ENCODE assay signal across 8 cellular contexts in the genomic region with DNA sequence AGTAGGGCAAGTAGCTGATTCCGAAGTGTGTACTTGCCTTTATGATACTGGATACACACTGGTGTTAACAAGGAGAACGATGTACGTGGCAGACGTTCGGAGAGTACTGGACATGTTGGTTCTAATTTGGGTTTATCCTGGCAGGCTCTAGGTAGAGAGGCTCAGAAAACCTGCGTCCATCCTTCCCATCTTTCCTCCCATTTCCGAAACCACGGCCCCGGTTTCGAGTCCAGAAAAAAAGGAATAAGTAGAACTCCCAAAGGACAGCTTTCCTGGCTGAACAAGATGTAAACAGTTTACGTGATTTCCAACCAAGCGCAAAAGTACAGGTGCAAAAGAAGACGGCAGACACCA. TPM values are rescaled to one million over a fixed set of nuclear protein-coding genes. Genes with fewer than 3 reads are reported as not detected.
DNase-seq lines count a peak whose midpoint lies in the region; ATAC-seq and TF ChIP-seq lines count a peak whose summit lies in the region.

No MANE protein-coding gene starts in this region.

- H3K36me3 ChIP-seq in HEK293 (ENCODE audit: control insufficient read depth in 2 of 2, insufficient read depth in 1 of 2, low read length in 2 of 2) (no peaks in the 10 kb centered on the region), OCI-LY1 (ENCODE audit: insufficient read depth, low read length) (no peaks in the 10 kb centered on the region), neuronal stem cell (replicated peaks in 1 of 2; ENCODE audit: control insufficient read depth in 2 of 2, insufficient read depth in 2 of 2, low read length in 2 of 2) (no peaks in the 10 kb centered on the region)

- H2AFZ ChIP-seq in OCI-LY1 (ENCODE audit: low read length) (peak overlapping the region; percentile 77), neuronal stem cell (ENCODE audit: low read length) (peak overlapping the region; percentile 90)

- TF ChIP-seq CTCF in HEK293 (tag by site-specific recombination; IDR thresholded peaks at IDR 0.05) (no peak), OCI-LY1 (IDR thresholded peaks at IDR 0.05; ENCODE audit: low read length) (no peak)

- no peak overlapping the region for H3K18ac ChIP-seq in neuronal stem cell (ENCODE audit: low read length)

- no peak overlapping the region for H3K4ac ChIP-seq in neuronal stem cell (ENCODE audit: low read length)

- no peak overlapping the region for H2BK120ac ChIP-seq in neuronal stem cell (ENCODE audit: low read depth, low read length)

- H2BK5ac ChIP-seq in neuronal stem cell (ENCODE audit: low read length): no peak overlapping the region

- H4K91ac ChIP-seq in neuronal stem cell (ENCODE audit: low read depth, low read length, poor library complexity): no peak overlapping the region

- H3K9me3 ChIP-seq in HEK293 (ENCODE audit: control insufficient read depth, insufficient read depth, low read depth, low read length): no peaks in the 10 kb centered on the region
- H3K9me3 ChIP-seq in OCI-LY1 (ENCODE audit: low read length): no peaks in the 10 kb centered on the region
- no peaks in the 10 kb centered on the region for H3K9me3 ChIP-seq in neuronal stem cell (replicated peaks in 1 of 2; ENCODE audit: control insufficient read depth in 2 of 2, insufficient read depth in 1 of 2, low read depth in 1 of 2, low read length in 2 of 2)

- no peaks in the 10 kb centered on the region for H4K20me1 ChIP-seq in OCI-LY1 (ENCODE audit: insufficient read depth, low read length)

- no peak overlapping the region for H2AK5ac ChIP-seq in neuronal stem cell (ENCODE audit: low read depth, low read length)

- H3K23ac ChIP-seq in neuronal stem cell (ENCODE audit: low read depth, low read length, poor library complexity): peak overlapping the region; percentile 62

- peaks cover 22% of the 10 kb centered on the region for H3K79me2 ChIP-seq in OCI-LY1 (ENCODE audit: insufficient read depth, low read length)

- H3K4me1 ChIP-seq in HEK293 (ENCODE audit: control insufficient read depth, insufficient read depth, low read length) (no peaks in the 10 kb centered on the region), OCI-LY1 (ENCODE audit: insufficient read depth, low read length, severe bottlenecking) (peaks cover 32% of the 10 kb centered on the region), neuronal stem cell (ENCODE audit: control insufficient read depth in 2 of 2, insufficient read depth in 1 of 2, low read depth in 1 of 2, low read length in 2 of 2) (peaks cover 3 to 10% of the 10 kb centered on the region in 2 donors)

- H3K27ac ChIP-seq in HEK293 (ENCODE audit: extremely low read depth, low read depth, low read length) (0 out of 2 replicates have a peak overlapping the region, but pooled peaks have one; percentile 57), OCI-LY1 (ENCODE audit: low read depth, low read length, poor library complexity, severe bottlenecking) (no peak overlapping the region), neuronal stem cell (replicated peaks; ENCODE audit: low read length) (no peak overlapping the region)

- H3K79me1 ChIP-seq in neuronal stem cell (ENCODE audit: low read depth, low read length): peaks cover 8% of the 10 kb centered on the region

- no peaks in the 10 kb centered on the region for H3K27me3 ChIP-seq in OCI-LY1 (ENCODE audit: insufficient read depth, low read length)
- no peaks in the 10 kb centered on the region for H3K27me3 ChIP-seq in neuronal stem cell (ENCODE audit: control insufficient read depth in 3 of 3, insufficient read depth in 3 of 3, low read depth in 1 of 3, low read length in 3 of 3)

- no peak overlapping the region for H3K14ac ChIP-seq in neuronal stem cell (ENCODE audit: low read length)

- H2BK12ac ChIP-seq in neuronal stem cell (ENCODE audit: low read length): no peak overlapping the region

- no peaks in the 10 kb centered on the region for H3F3A ChIP-seq in OCI-LY1 (ENCODE audit: insufficient read depth, low read length)

- no peaks in the 10 kb centered on the region for H3K9me2 ChIP-seq in OCI-LY1 (ENCODE audit: low read depth, low read length)

- H2BK15ac ChIP-seq in neuronal stem cell (ENCODE audit: low read length): no peak overlapping the region

- H3K4me2 ChIP-seq in OCI-LY1 (ENCODE audit: low read length) (peak overlapping the region; percentile 94), neuronal stem cell (ENCODE audit: insufficient read depth, low read length, poor library complexity, severe bottlenecking) (peak overlapping the region; percentile 83)

- WGBS in neuronal stem cell (ENCODE audit: extremely low coverage in 2 of 2, insufficient read length in 2 of 2, insufficient replicate concordance in 1 of 2), 2 donors: no CpG with 5 or more reads among the region's 13 CpGs

- H3K9ac ChIP-seq in OCI-LY1 (ENCODE audit: low read length): peak overlapping the region; percentile 75
- peak overlapping the region; percentile 71 for H3K9ac ChIP-seq in neuronal stem cell (ENCODE audit: low read depth, low read length, poor library complexity)

- no peak for DNase-seq in neuronal stem cell (ENCODE audit: low spot score)
- DNase-seq in middle frontal gyrus (ENCODE audit: extremely low spot score, low spot score): no peak
- no peak for DNase-seq in LoVo (ENCODE audit: low spot score)
- DNase-seq in AG08395 (ENCODE audit: low spot score): no peak

- H3K4me3 ChIP-seq in HEK293 (ENCODE audit: low read depth, low read length) (peak overlapping the region; percentile 81), OCI-LY1 (ENCODE audit: low read depth, low read length, poor library complexity, severe bottlenecking) (peak overlapping the region; percentile 85), neuronal stem cell (ENCODE audit: low read length in 2 of 2) (peak overlapping the region; percentile 89 to 98)

- POLR2A ChIA-PET in HEK293 (lab: Yijun Ruan, JAX): interaction anchor here (1.0 to 1.8 kb wide), 5 partner anchors 11 to 733 kb away, joined by 3 to 9 read pairs (median 3); a partner anchor contains a TSS

- ATAC-seq in GM18498 (IDR thresholded peaks at IDR 0.05; ENCODE audit: unreplicated experiment) (peak; percentile 24), esophagus mucosa (peak; percentile 14)

- CTCF ChIA-PET in HEK293 (lab: Yijun Ruan, JAX): interaction anchor here (0.6 to 1.4 kb wide), 4 partner anchors 29 to 148 kb away, joined by 3 to 4 read pairs (median 4); no protein-coding TSS in a partner anchor

- H4K8ac ChIP-seq in neuronal stem cell (ENCODE audit: low read depth, low read length): no peak overlapping the region

TF ChIP-seq in HEK293, 187 proteins besides CTCF, POLR2A, EP300 and RAD21:
- TF ChIP-seq ZNF335 (tag by site-specific recombination; conservative IDR thresholded peaks at IDR 0.05): peak; percentile 79
- peak; percentile 92 for TF ChIP-seq ZSCAN16 (tag by site-specific recombination; IDR thresholded peaks at IDR 0.05)
- TF ChIP-seq ZNF16 (tag by site-specific recombination; IDR thresholded peaks at IDR 0.05; ENCODE audit: low read depth): no peak
- TF ChIP-seq ZNF350 (tag by site-specific recombination; IDR thresholded peaks at IDR 0.05): no peak
- TF ChIP-seq, protein P1, sequence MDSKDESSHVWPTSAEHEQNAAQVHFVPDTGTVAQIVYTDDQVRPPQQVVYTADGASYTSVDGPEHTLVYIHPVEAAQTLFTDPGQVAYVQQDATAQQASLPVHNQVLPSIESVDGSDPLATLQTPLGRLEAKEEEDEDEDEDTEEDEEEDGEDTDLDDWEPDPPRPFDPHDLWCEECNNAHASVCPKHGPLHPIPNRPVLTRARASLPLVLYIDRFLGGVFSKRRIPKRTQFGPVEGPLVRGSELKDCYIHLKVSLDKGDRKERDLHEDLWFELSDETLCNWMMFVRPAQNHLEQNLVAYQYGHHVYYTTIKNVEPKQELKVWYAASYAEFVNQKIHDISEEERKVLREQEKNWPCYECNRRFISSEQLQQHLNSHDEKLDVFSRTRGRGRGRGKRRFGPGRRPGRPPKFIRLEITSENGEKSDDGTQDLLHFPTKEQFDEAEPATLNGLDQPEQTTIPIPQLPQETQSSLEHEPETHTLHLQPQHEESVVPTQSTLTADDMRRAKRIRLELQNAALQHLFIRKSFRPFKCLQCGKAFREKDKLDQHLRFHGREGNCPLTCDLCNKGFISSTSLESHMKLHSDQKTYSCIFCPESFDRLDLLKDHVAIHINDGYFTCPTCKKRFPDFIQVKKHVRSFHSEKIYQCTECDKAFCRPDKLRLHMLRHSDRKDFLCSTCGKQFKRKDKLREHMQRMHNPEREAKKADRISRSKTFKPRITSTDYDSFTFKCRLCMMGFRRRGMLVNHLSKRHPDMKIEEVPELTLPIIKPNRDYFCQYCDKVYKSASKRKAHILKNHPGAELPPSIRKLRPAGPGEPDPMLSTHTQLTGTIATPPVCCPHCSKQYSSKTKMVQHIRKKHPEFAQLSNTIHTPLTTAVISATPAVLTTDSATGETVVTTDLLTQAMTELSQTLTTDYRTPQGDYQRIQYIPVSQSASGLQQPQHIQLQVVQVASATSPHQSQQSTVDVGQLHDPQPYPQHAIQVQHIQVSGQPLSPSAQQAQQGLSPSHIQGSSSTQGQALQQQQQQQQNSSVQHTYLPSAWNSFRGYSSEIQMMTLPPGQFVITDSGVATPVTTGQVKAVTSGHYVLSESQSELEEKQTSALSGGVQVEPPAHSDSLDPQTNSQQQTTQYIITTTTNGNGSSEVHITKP (tag by site-specific recombination; IDR thresholded peaks at IDR 0.05): 0 out of 2 replicates have a peak, but pooled peaks have one; percentile 19
- TF ChIP-seq ZNF660 (tag by site-specific recombination; IDR thresholded peaks at IDR 0.05): 0 out of 2 replicates have a peak, but pooled peaks have one; percentile 6

RNA-seq across cellular contexts. Expression of a gene that starts 0.3 kb away (rescaled TPM):
- 42.2 TPM for total RNA-seq in esophagus mucosa
- polyA plus RNA-seq in neuronal stem cell (2013, experiment 1 of 2): 41.7 TPM
- 42.4 TPM for polyA plus RNA-seq in neuronal stem cell (2013, experiment 2 of 2)

RNA-seq across cellular contexts. Expression of a gene that starts 8.4 kb away (rescaled TPM):
- 0.08 TPM for total RNA-seq in esophagus mucosa
- polyA plus RNA-seq in neuronal stem cell (2013, experiment 1 of 2): 0.04 TPM
- 0.03 TPM for polyA plus RNA-seq in neuronal stem cell (2013, experiment 2 of 2)

RNA-seq across cellular contexts. Expression of a gene that starts 54.8 kb away (rescaled TPM):
- 51.5 TPM for total RNA-seq in esophagus mucosa
- polyA plus RNA-seq in neuronal stem cell (2013, experiment 1 of 2): 29.4 TPM
- 32.7 TPM for polyA plus RNA-seq in neuronal stem cell (2013, experiment 2 of 2)
